ENCODE assay signal across 10 cellular contexts in genomic region chr22:25255169-25255568, GRCh38. TPM values are rescaled to one million over a fixed set of nuclear protein-coding genes. Genes with fewer than 3 reads are reported as not detected.
"Had no signal": no experiment of that assay in that cellular context is flagged by ENCODE, and none has a peak within 500 bp of the region (broad histone marks: within the 10 kb centered on the region; RNA-seq: fewer than 3 reads in every experiment).

No MANE protein-coding gene starts in this region.

RNA-seq across cellular contexts. Expression of gene CRYBB2, which starts 35.7 kb away (rescaled TPM):
- total RNA-seq: activated B cell treated with CpG ODN at 0.5 μM for 24 hours; activated CD4-positive, alpha-beta memory T cell treated with anti-CD3 and anti-CD28 coated beads for 36 hours; activated CD4-positive, alpha-beta memory T cell treated with anti-CD3 and anti-CD28 coated beads, Interleukin-2, amount 10 ng/mL, durations not matched to agents 7 days and 5 days; activated CD4-positive, alpha-beta T cell treated with anti-CD3 and anti-CD28 coated beads, Interleukin-2, amount 10 ng/mL, durations not matched to agents 24 days and 14 days; activated CD8-positive, alpha-beta memory T cell treated with anti-CD3 and anti-CD28 coated beads for 36 hours; activated CD8-positive, alpha-beta memory T cell treated with anti-CD3 and anti-CD28 coated beads, Interleukin-2, amount 10 ng/mL, durations not matched to agents 7 days and 5 days; activated CD8-positive, alpha-beta T cell treated with anti-CD3 and anti-CD28 coated beads for 36 hours; activated CD8-positive, alpha-beta T cell treated with anti-CD3 and anti-CD28 coated beads, Interleukin-2, amount 10 ng/mL, durations not matched to agents 7 days and 5 days; T-helper 17 cell; T-helper 2 cell treated with Interferon-gamma antibody and Interleukin-4, amounts not matched to agents 100 ng/mL and 5 ng/mL, for 36 hours had no signal

RNA-seq across cellular contexts. Expression of gene CRYBB3, which starts 55.5 kb away (rescaled TPM):
- total RNA-seq: activated B cell treated with CpG ODN at 0.5 μM for 24 hours; activated CD8-positive, alpha-beta T cell treated with anti-CD3 and anti-CD28 coated beads for 36 hours; activated CD8-positive, alpha-beta T cell treated with anti-CD3 and anti-CD28 coated beads, Interleukin-2, amount 10 ng/mL, durations not matched to agents 7 days and 5 days; T-helper 17 cell had no signal
